1 cellular context compared by ENCODE assay signal in the genomic region with DNA sequence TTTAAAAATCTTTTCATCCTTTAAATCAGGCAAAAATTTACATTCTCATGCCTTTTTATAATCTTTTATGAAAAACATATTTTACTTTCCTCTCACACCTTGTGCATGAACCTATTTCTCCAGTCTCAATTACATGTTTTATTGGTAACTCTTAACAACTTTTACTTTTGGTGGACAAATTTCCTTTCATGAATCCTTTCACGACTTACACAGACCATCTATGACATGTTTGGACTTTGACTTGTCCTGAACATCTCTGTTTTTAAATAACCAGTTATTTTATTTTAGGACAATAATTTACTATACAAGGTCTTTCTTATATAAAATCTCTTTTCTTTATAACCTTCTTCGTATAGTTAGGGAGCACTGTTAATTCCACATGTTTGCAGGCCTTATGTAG.
TF ChIP-seq lines count a peak whose summit lies in the region.

No MANE protein-coding gene starts in this region.

TF ChIP-seq in SK-N-SH treated with all-trans-retinoic acid at 6 μM for 48 hours, 23 proteins besides CTCF, POLR2A, EP300 and RAD21 (continued from another document):
- TF ChIP-seq, protein P1, sequence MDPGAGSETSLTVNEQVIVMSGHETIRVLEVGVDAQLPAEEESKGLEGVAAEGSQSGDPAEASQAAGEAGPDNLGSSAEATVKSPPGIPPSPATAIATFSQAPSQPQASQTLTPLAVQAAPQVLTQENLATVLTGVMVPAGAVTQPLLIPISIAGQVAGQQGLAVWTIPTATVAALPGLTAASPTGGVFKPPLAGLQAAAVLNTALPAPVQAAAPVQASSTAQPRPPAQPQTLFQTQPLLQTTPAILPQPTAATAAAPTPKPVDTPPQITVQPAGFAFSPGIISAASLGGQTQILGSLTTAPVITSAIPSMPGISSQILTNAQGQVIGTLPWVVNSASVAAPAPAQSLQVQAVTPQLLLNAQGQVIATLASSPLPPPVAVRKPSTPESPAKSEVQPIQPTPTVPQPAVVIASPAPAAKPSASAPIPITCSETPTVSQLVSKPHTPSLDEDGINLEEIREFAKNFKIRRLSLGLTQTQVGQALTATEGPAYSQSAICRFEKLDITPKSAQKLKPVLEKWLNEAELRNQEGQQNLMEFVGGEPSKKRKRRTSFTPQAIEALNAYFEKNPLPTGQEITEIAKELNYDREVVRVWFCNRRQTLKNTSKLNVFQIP (CRISPR knock-in tag; IDR thresholded peaks at IDR 0.05; ENCODE audit: borderline replicate concordance, low read depth), result no peak
- no peak for TF ChIP-seq ESRRG (CRISPR knock-in tag; IDR thresholded peaks at IDR 0.05)
- no peak for TF ChIP-seq BACH2 (CRISPR knock-in tag; IDR thresholded peaks at IDR 0.05; ENCODE audit: borderline replicate concordance)
- no peak for TF ChIP-seq SNAI2 (CRISPR knock-in tag; IDR thresholded peaks at IDR 0.05)
- no peak for TF ChIP-seq ZFP3 (CRISPR knock-in tag; IDR thresholded peaks at IDR 0.05)
- no peak for TF ChIP-seq ZNF70 (CRISPR knock-in tag; IDR thresholded peaks at IDR 0.05)
- TF ChIP-seq ZNF565 (CRISPR knock-in tag; conservative IDR thresholded peaks at IDR 0.05; ENCODE audit: low read depth), result no peak
- TF ChIP-seq CSDC2 (CRISPR knock-in tag; IDR thresholded peaks at IDR 0.05), result no peak
- no peak for TF ChIP-seq ARNTL (CRISPR knock-in tag; IDR thresholded peaks at IDR 0.05; ENCODE audit: borderline replicate concordance, low read depth)
- TF ChIP-seq, protein P2, sequence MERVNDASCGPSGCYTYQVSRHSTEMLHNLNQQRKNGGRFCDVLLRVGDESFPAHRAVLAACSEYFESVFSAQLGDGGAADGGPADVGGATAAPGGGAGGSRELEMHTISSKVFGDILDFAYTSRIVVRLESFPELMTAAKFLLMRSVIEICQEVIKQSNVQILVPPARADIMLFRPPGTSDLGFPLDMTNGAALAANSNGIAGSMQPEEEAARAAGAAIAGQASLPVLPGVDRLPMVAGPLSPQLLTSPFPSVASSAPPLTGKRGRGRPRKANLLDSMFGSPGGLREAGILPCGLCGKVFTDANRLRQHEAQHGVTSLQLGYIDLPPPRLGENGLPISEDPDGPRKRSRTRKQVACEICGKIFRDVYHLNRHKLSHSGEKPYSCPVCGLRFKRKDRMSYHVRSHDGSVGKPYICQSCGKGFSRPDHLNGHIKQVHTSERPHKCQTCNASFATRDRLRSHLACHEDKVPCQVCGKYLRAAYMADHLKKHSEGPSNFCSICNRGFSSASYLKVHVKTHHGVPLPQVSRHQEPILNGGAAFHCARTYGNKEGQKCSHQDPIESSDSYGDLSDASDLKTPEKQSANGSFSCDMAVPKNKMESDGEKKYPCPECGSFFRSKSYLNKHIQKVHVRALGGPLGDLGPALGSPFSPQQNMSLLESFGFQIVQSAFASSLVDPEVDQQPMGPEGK (CRISPR knock-in tag; IDR thresholded peaks at IDR 0.05; ENCODE audit: borderline replicate concordance), result no peak
- TF ChIP-seq, protein P3, sequence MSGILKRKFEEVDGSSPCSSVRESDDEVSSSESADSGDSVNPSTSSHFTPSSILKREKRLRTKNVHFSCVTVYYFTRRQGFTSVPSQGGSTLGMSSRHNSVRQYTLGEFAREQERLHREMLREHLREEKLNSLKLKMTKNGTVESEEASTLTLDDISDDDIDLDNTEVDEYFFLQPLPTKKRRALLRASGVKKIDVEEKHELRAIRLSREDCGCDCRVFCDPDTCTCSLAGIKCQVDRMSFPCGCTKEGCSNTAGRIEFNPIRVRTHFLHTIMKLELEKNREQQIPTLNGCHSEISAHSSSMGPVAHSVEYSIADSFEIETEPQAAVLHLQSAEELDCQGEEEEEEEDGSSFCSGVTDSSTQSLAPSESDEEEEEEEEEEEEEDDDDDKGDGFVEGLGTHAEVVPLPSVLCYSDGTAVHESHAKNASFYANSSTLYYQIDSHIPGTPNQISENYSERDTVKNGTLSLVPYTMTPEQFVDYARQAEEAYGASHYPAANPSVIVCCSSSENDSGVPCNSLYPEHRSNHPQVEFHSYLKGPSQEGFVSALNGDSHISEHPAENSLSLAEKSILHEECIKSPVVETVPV (CRISPR knock-in tag; IDR thresholded peaks at IDR 0.05), result no peak
